In the genomic region with DNA sequence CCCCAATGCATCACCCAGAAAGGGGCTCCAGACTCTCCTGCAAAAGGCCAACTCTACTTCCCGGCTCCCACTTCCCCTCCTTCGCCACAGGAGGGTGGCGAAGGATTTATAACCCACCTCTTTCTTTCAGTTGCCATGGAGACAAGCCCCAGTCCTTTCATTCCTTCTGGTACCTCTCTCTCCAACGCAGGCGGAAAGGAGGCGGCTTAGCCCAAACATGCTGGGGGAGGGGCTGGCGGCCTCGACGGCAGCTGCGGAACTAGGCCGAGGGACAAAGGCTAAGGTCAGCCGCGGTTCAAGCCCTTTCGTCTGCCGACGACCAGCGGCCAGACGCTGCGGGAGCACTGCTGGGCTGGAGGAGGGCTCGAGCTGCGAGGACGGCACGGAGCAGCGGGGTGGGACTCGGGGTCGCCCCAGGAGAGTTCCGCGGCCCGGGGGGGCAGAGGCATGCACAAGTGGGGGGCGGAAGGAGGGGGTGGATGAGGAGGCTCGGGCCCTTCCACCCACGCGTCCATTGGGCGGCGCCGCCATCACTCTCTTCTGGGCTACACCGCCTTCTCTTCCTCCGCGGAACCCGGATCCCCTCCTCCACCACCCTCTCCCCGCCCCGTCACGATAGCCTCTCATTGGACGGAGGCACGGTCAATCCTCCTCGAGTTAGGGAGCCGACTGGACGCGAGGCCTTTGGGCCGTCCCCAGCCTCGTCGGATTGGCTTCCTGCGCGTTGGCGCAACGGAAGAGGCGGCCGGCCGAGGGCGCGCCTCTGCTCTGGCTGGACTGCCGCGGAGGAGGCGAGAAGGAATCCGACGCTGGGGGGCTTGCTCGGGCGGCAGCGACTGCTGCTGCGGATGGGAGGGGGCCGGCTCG, we compare ENCODE assay signal across 8 cellular contexts. TPM values are rescaled to one million over a fixed set of nuclear protein-coding genes. Genes with fewer than 3 reads are reported as not detected.
A peak's percentile ranks its signal among the peaks of the same experiment; 100 is the strongest.
DNase-seq lines count a peak whose midpoint lies in the region; ATAC-seq and TF ChIP-seq lines count a peak whose summit lies in the region.

A gene (plus strand): TSS at position 766 of the 867 bp plus-strand sequence.

- peaks cover 52% of the 10 kb centered on the region for H3K36me3 Mint-ChIP-seq in activated T-helper 17 cell treated with anti-CD3 and anti-CD28 coated beads, Interleukin-2, amount 50 U/mL, for 72 hours (ENCODE audit: low read depth)
- peaks cover 0 to 36% (median 12%) of the 10 kb centered on the region in 5 donors for H3K36me3 Mint-ChIP-seq in naive thymus-derived CD4-positive, alpha-beta T cell
- H3K36me3 Mint-ChIP-seq in stimulated activated naive B cell treated with anti-CD40 and anti-IgM and Interleukin-4, amounts not matched to agents 10 μg/mL and 1 μg/mL and 100 μg/mL, for 72 hours: peaks cover 25 to 62% of the 10 kb centered on the region in 2 donors

- TF ChIP-seq CTCF in LNCaP clone FGC (IDR thresholded peaks at IDR 0.05; ENCODE audit: control insufficient read depth, extremely low read depth, insufficient read depth) (peak; percentile 37), RWPE1 (conservative IDR thresholded peaks at IDR 0.05; ENCODE audit: low read depth) (peak; percentile 50)

- H3K4me3 ChIP-seq in LNCaP clone FGC (ENCODE audit: low read depth, low read length): peak within 1 kb of the TSS; percentile 84
- peak within 1 kb of the TSS; percentile 82 for H3K4me3 ChIP-seq in naive thymus-derived CD4-positive, alpha-beta T cell (ENCODE audit: low read length)

- H3K4me1 Mint-ChIP-seq in activated T-helper 17 cell treated with anti-CD3 and anti-CD28 coated beads, Interleukin-2, amount 50 U/mL, for 72 hours: peaks cover 17% of the 10 kb centered on the region
- H3K4me1 Mint-ChIP-seq in naive thymus-derived CD4-positive, alpha-beta T cell: peaks cover 42 to 64% (median 55%) of the 10 kb centered on the region in 7 donors
- peaks cover 29 to 49% of the 10 kb centered on the region in 2 donors for H3K4me1 Mint-ChIP-seq in stimulated activated naive B cell treated with anti-CD40 and anti-IgM and Interleukin-4, amounts not matched to agents 10 μg/mL and 1 μg/mL and 100 μg/mL, for 72 hours

- no peaks in the 10 kb centered on the region for H3K27me3 ChIP-seq in naive thymus-derived CD4-positive, alpha-beta T cell (ENCODE audit: control insufficient read depth in 2 of 2, insufficient read depth in 2 of 2, low read length in 2 of 2)

- H3K27ac Mint-ChIP-seq in activated T-helper 17 cell treated with anti-CD3 and anti-CD28 coated beads, Interleukin-2, amount 50 U/mL, for 72 hours: peak within 1 kb of the TSS; percentile 96
- H3K27ac Mint-ChIP-seq in naive thymus-derived CD4-positive, alpha-beta T cell: peak within 1 kb of the TSS; percentile 87 to 99 (median 97)
- peak within 1 kb of the TSS; percentile 98 for H3K27ac Mint-ChIP-seq in stimulated activated naive B cell treated with anti-CD40 and anti-IgM and Interleukin-4, amounts not matched to agents 10 μg/mL and 1 μg/mL and 100 μg/mL, for 72 hours

- peak within 1 kb of the TSS; percentile 96 for H3K4me3 Mint-ChIP-seq in activated T-helper 17 cell treated with anti-CD3 and anti-CD28 coated beads, Interleukin-2, amount 50 U/mL, for 72 hours
- peak within 1 kb of the TSS; percentile 96 to 100 (median 98) for H3K4me3 Mint-ChIP-seq in naive thymus-derived CD4-positive, alpha-beta T cell
- peak within 1 kb of the TSS; percentile 92 to 98 for H3K4me3 Mint-ChIP-seq in stimulated activated naive B cell treated with anti-CD40 and anti-IgM and Interleukin-4, amounts not matched to agents 10 μg/mL and 1 μg/mL and 100 μg/mL, for 72 hours

- POLR2A ChIA-PET in RWPE1 (lab: Yijun Ruan, JAX; ENCODE audit: low non-redundant PET): no interaction called here
- POLR2A ChIA-PET in naive thymus-derived CD4-positive, alpha-beta T cell (lab: Charles Lee): interaction anchor here (0.6 to 1.8 kb wide), 3 partner anchors 56 to 197 kb away, joined by 4 to 10 read pairs (median 5); no protein-coding TSS in a partner anchor

- no peaks in the 10 kb centered on the region for H3K9me3 ChIP-seq in naive thymus-derived CD4-positive, alpha-beta T cell (ENCODE audit: control insufficient read depth in 2 of 3, low read length in 3 of 3)

- CTCF ChIA-PET in RWPE1 (lab: Yijun Ruan, JAX): interaction anchor here (0.6 to 0.7 kb wide), 4 partner anchors 9 to 1299 kb away, joined by 3 to 6 read pairs (median 3); no protein-coding TSS in a partner anchor
- CTCF ChIA-PET in naive thymus-derived CD4-positive, alpha-beta T cell (lab: Charles Lee): no interaction called here

- intact Hi-C loops in naive thymus-derived CD4-positive, alpha-beta T cell (cut with micrococcal nuclease): loop anchor here (1.0 to 5.0 kb wide), 14 partner anchors 18 to 196 kb away; a partner anchor contains a TSS

- no peaks in the 10 kb centered on the region for H3K27me3 Mint-ChIP-seq in activated T-helper 17 cell treated with anti-CD3 and anti-CD28 coated beads, Interleukin-2, amount 50 U/mL, for 72 hours
- no peaks in the 10 kb centered on the region for H3K27me3 Mint-ChIP-seq in naive thymus-derived CD4-positive, alpha-beta T cell
- H3K27me3 Mint-ChIP-seq in stimulated activated naive B cell treated with anti-CD40 and anti-IgM and Interleukin-4, amounts not matched to agents 10 μg/mL and 1 μg/mL and 100 μg/mL, for 72 hours: no peaks in the 10 kb centered on the region

- DNase-seq in ELR (ENCODE audit: low read depth) (peak; percentile 99), H4 (ENCODE audit: low spot score) (peak; percentile 99), LNCaP clone FGC (ENCODE audit: low read depth) (peak; percentile 95), RWPE1 (ENCODE audit: low spot score) (peak; percentile 100), fibroblast of gingiva (ENCODE audit: low read depth) (peak; percentile 99)
- DNase-seq in naive thymus-derived CD4-positive, alpha-beta T cell: peak; percentile 85 to 96 (median 94)
- DNase-seq in stimulated activated naive B cell treated with anti-CD40 and anti-IgM and Interleukin-4, amounts not matched to agents 10 μg/mL and 1 μg/mL and 100 μg/mL, for 72 hours: peak; percentile 99

- no peaks in the 10 kb centered on the region for H3K9me3 Mint-ChIP-seq in activated T-helper 17 cell treated with anti-CD3 and anti-CD28 coated beads, Interleukin-2, amount 50 U/mL, for 72 hours
- H3K9me3 Mint-ChIP-seq in naive thymus-derived CD4-positive, alpha-beta T cell: no peaks in the 10 kb centered on the region
- no peaks in the 10 kb centered on the region for H3K9me3 Mint-ChIP-seq in stimulated activated naive B cell treated with anti-CD40 and anti-IgM and Interleukin-4, amounts not matched to agents 10 μg/mL and 1 μg/mL and 100 μg/mL, for 72 hours

- H3K4me1 ChIP-seq in naive thymus-derived CD4-positive, alpha-beta T cell (ENCODE audit: control insufficient read depth in 2 of 2, insufficient read depth in 2 of 2, low read length in 2 of 2): peaks cover 10 to 25% of the 10 kb centered on the region in 2 donors

- peak; percentile 97 for ATAC-seq in activated T-helper 17 cell treated with anti-CD3 and anti-CD28 coated beads, Interleukin-2, amount 50 U/mL, for 72 hours (replicated peaks)
- ATAC-seq in naive thymus-derived CD4-positive, alpha-beta T cell: peak; percentile 98
- ATAC-seq in stimulated activated naive B cell treated with anti-CD40 and anti-IgM and Interleukin-4, amounts not matched to agents 10 μg/mL and 1 μg/mL and 100 μg/mL, for 72 hours (replicated peaks): peak; percentile 96 to 97

- peaks cover 0 to 3% (median 0%) of the 10 kb centered on the region in 3 experiments for H3K36me3 ChIP-seq in naive thymus-derived CD4-positive, alpha-beta T cell (ENCODE audit: control insufficient read depth in 2 of 3, insufficient read depth in 3 of 3, low read length in 3 of 3)

- H3K27ac ChIP-seq in RWPE1: peak within 1 kb of the TSS; percentile 91
- H3K27ac ChIP-seq in naive thymus-derived CD4-positive, alpha-beta T cell (ENCODE audit: low read depth, low read length): peak within 1 kb of the TSS; percentile 91

RNA-seq across cellular contexts. Expression of the gene that starts here (rescaled TPM):
- total RNA-seq in H4 (2014; rRNA removed; shearing (Covaris generic)): 37.4 and 40.8 TPM in 2 replicates
- 10 to 100 TPM; 61.1 to 64.3 TPM for total RNA-seq in activated T-helper 17 cell treated with anti-CD3 and anti-CD28 coated beads, Interleukin-2, amount 50 U/mL, for 72 hours
- total RNA-seq in naive thymus-derived CD4-positive, alpha-beta T cell: 10 to 100 TPM; 42.4 to 69.7 (median 59.1) TPM
- polyA plus RNA-seq in naive thymus-derived CD4-positive, alpha-beta T cell: 10 to 100 TPM; 39.0 to 46.9 TPM

Comparison
In these comparisons a context has a peak if more than half of its experiments do, and no peak if none do; other contexts are left out.
1. Peak in every context shown above with its lines: DNase-seq, ATAC-seq, H3K4me3 ChIP-seq and H3K27ac ChIP-seq.